ENCODE assay signal across 10 cellular contexts in genomic region chr5:122076023-122076422, GRCh38. TPM values are rescaled to one million over a fixed set of nuclear protein-coding genes. Genes with fewer than 3 reads are reported as not detected.
DNase-seq lines count a peak whose midpoint lies in the region; ATAC-seq and TF ChIP-seq lines count a peak whose summit lies in the region.
"Had no signal": no experiment of that assay in that cellular context is flagged by ENCODE, and none has a peak within 500 bp of the region (broad histone marks: within the 10 kb centered on the region; RNA-seq: fewer than 3 reads in every experiment).

No MANE protein-coding gene starts in this region.

- H3K36me3 Mint-ChIP-seq in brain = peaks cover 17% of the 10 kb centered on the region

- H3K4me3 ChIP-seq in kidney epithelial cell (ENCODE audit: low read depth, low read length) = peak overlapping the region; percentile 56
- peak overlapping the region; percentile 44 to 63 (median 56) for H3K4me3 ChIP-seq in tibial nerve

- peak overlapping the region in 2 of 4 donors; percentile 72 to 76 for H3K27ac ChIP-seq in tibial nerve
- H3K27ac ChIP-seq: neutrophil had no signal

- whole genome bisulfite sequencing in tibial nerve, 2 donors = 9 to 17% methylated on average over 1 of the region's 1 CpG

- no peaks in the 10 kb centered on the region for H3K27me3 ChIP-seq in kidney epithelial cell (ENCODE audit: control insufficient read depth, insufficient read depth, low read length)
- H3K27me3 ChIP-seq in tibial nerve = no peaks in the 10 kb centered on the region

- H3K36me3 ChIP-seq in kidney epithelial cell (ENCODE audit: control insufficient read depth, insufficient read depth, low read length) (no peaks in the 10 kb centered on the region), tibial nerve (no peaks in the 10 kb centered on the region)
- H3K36me3 ChIP-seq: neutrophil, Peyer's patch had no signal

- peaks cover 58% of the 10 kb centered on the region for H3K4me1 Mint-ChIP-seq in brain

- peak overlapping the region; percentile 88 to 97 (median 93) for H3K4me3 Mint-ChIP-seq in brain

- no peaks in the 10 kb centered on the region for H3K9me3 Mint-ChIP-seq in brain
- H3K9me3 Mint-ChIP-seq: activated naive CD8-positive, alpha-beta T cell treated with anti-CD3 and anti-CD28 coated beads, Interleukin-2, amount 50 U/mL, for 24 hours had no signal

- H3K4me1 ChIP-seq in tibial nerve = peaks cover 0 to 49% (median 0%) of the 10 kb centered on the region in 4 donors

- peak; percentile 37 for DNase-seq in HT1080 (ENCODE audit: low read depth)
- no peak for DNase-seq in kidney epithelial cell (ENCODE audit: low read depth)
- DNase-seq in tibial nerve (ENCODE audit: low spot score in 2 of 2) = no peak
- DNase-seq in stimulated activated CD4-positive, alpha-beta T cell treated with anti-CD3 and anti-CD28 coated beads, Interleukin-2, amount 100 ng/mL, for 24 hours = no peak
- no peak for DNase-seq in Kasumi-1 (lab: John Stamatoyannopoulos, UW)
- DNase-seq in left lobe of liver (ENCODE audit: low spot score) = no peak

- no peak for TF ChIP-seq POLR2A in tibial nerve (IDR thresholded peaks at IDR 0.05)

- peaks cover 29% of the 10 kb centered on the region for H3K27me3 Mint-ChIP-seq in brain

- H3K9me3 ChIP-seq in tibial nerve = no peaks in the 10 kb centered on the region
- H3K9me3 ChIP-seq: neutrophil, Peyer's patch had no signal

- ATAC-seq in left lobe of liver = no peak

- no peak for TF ChIP-seq EP300 in tibial nerve (IDR thresholded peaks at IDR 0.05)

- peak overlapping the region in 2 of 5 experiments; percentile 79 to 91 for H3K27ac Mint-ChIP-seq in brain
- H3K27ac Mint-ChIP-seq: activated naive CD8-positive, alpha-beta T cell treated with anti-CD3 and anti-CD28 coated beads, Interleukin-2, amount 50 U/mL, for 24 hours had no signal

- TF ChIP-seq CTCF in brain (conservative IDR thresholded peaks at IDR 0.05) (no peak), kidney epithelial cell (IDR thresholded peaks at IDR 0.05; ENCODE audit: insufficient read depth, low read length, poor library complexity, severe bottlenecking) (peak; percentile 7), tibial nerve (IDR thresholded peaks at IDR 0.05) (no peak)

RNA-seq across cellular contexts. Expression of gene LOX, which starts 2.0 kb away (rescaled TPM):
- total RNA-seq in HT1080 (2014; rRNA removed; shearing (Covaris generic)) = 7.9 and 10.2 TPM in 2 replicates
- polyA plus RNA-seq in HT1080 (2015; cell fraction: cytosol; rRNA removed) = 41.6 and 54.5 TPM in 2 replicates
- polyA plus RNA-seq in HT1080 (2015; cell fraction: nucleus; rRNA removed) = 147 and 156 TPM in 2 replicates
- polyA plus RNA-seq in brain (ENCODE audit: insufficient read depth, low read depth, low replicate concordance) = 1.8 TPM
- 9.0 and 13.2 TPM in 2 replicates for total RNA-seq in kidney epithelial cell
- total RNA-seq in tibial nerve = 10 to 100 TPM in 3 of 4 donors, 1 to 10 TPM in 1; 7.1 to 44.3 (median 19.3) TPM
- total RNA-seq in left lobe of liver = 2.1 TPM

RNA-seq across cellular contexts. Expression of gene ZNF474, which starts 53.3 kb away (rescaled TPM):
- 0.08 TPM in 1 of 2 replicates, not detected in the other for total RNA-seq in HT1080 (2014; rRNA removed; shearing (Covaris generic))
- 0.07 and 0.28 TPM in 2 replicates for polyA plus RNA-seq in HT1080 (2015; cell fraction: cytosol; rRNA removed)
- 0.06 and 0.60 TPM in 2 replicates for polyA plus RNA-seq in HT1080 (2015; cell fraction: nucleus; rRNA removed)
- polyA plus RNA-seq in brain (ENCODE audit: insufficient read depth, low read depth, low replicate concordance) = not detected
- total RNA-seq in kidney epithelial cell (0.68 and 1.1 TPM in 2 replicates), tibial nerve (1 to 10 TPM in 2 of 4 donors, not detected in 2; 1.5 to 1.8 TPM), left lobe of liver (0.13 TPM)
